Comparison of ENCODE assay signal across 19 cellular contexts in genomic region chr19:46737275-46737654, GRCh38. TPM values are rescaled to one million over a fixed set of nuclear protein-coding genes. Genes with fewer than 3 reads are reported as not detected.
A peak's percentile ranks its signal among the peaks of the same experiment; 100 is the strongest.
DNase-seq lines count a peak whose midpoint lies in the region; ATAC-seq and TF ChIP-seq lines count a peak whose summit lies in the region.
"Had no signal": no experiment of that assay in that cellular context is flagged by ENCODE, and none has a peak within 500 bp of the region (broad histone marks: within the 10 kb centered on the region; RNA-seq: fewer than 3 reads in every experiment).

No MANE protein-coding gene starts in this region.

- H3K9me3 ChIP-seq in heart left ventricle = no peaks in the 10 kb centered on the region
- H3K9me3 ChIP-seq in adipocyte (ENCODE audit: control insufficient read depth, low read length) = no peaks in the 10 kb centered on the region
- H3K9me3 ChIP-seq in uterus = no peaks in the 10 kb centered on the region
- H3K9me3 ChIP-seq: BE2C, SJSA1 had no signal

- TF ChIP-seq CTCF in heart left ventricle (IDR thresholded peaks at IDR 0.05) = no peak
- no peak for TF ChIP-seq CTCF in uterus (IDR thresholded peaks at IDR 0.05)

- H3K27ac ChIP-seq in heart left ventricle = peak overlapping the region in 9 of 12 donors; percentile 4 to 63 (median 39)
- peak overlapping the region; percentile 13 to 28 for H3K27ac ChIP-seq in uterus
- H3K27ac ChIP-seq: SJSA1 had no signal

- H3K4me3 ChIP-seq in heart left ventricle (no peak overlapping the region), adipocyte (ENCODE audit: low read length) (no peak overlapping the region), uterus (no peak overlapping the region)
- H3K4me3 ChIP-seq: SJSA1 had no signal

- TF ChIP-seq POLR2A in heart left ventricle (IDR thresholded peaks at IDR 0.05) (no peak), uterus (IDR thresholded peaks at IDR 0.05) (no peak)

- DNase-seq in heart left ventricle (peak in 2 of 5 donors; percentile 26 to 51), Right ventricle myocardium superior (no peak), adipocyte (ENCODE audit: low read depth) (no peak), left lobe of liver (ENCODE audit: low spot score) (no peak), uterus (no peak), HK-2 (ENCODE audit: unreplicated experiment) (no peak), NCI-H128 (lab: John Stamatoyannopoulos, UW; ENCODE audit: unreplicated experiment) (no peak)
- DNase-seq: activated B cell treated with CpG ODN at 0.5 μM for 24 hours; activated CD4-positive, alpha-beta memory T cell treated with anti-CD3 and anti-CD28 coated beads for 36 hours; activated T-cell treated with anti-CD3 and anti-CD28 coated beads for 4 hours; foreskin melanocyte; KBM-7; NCI-H187; NCI-H345; PC-3; stimulated activated CD4-positive, alpha-beta T cell treated with anti-CD3 and anti-CD28 coated beads, Interleukin-4, amount 100 ng/mL, for 4 hours had no signal

- H3K9ac ChIP-seq in adipocyte (ENCODE audit: low read length) = peak overlapping the region; percentile 3

- H3K4me1 ChIP-seq in heart left ventricle (peaks cover 3 to 93% (median 55%) of the 10 kb centered on the region in 12 donors), adipocyte (ENCODE audit: control insufficient read depth, insufficient read depth, low read length) (peaks cover 13% of the 10 kb centered on the region), uterus (peaks cover 0 to 6% of the 10 kb centered on the region in 2 donors)

- H3K27me3 ChIP-seq in heart left ventricle (no peaks in the 10 kb centered on the region), adipocyte (replicated peaks; ENCODE audit: control insufficient read depth, insufficient read depth, low read length) (no peaks in the 10 kb centered on the region), uterus (no peaks in the 10 kb centered on the region)
- H3K27me3 ChIP-seq: BE2C, SJSA1 had no signal

- WGBS in heart left ventricle, 4 donors = 37 to 50% (median 40%) methylated on average over 7 of the region's 7 CpGs

- ATAC-seq in heart left ventricle (no peak), Right ventricle myocardium superior (ENCODE audit: poor library complexity) (no peak), left lobe of liver (peak; percentile 21), HG02610 (IDR thresholded peaks at IDR 0.05; ENCODE audit: unreplicated experiment) (no peak)
- ATAC-seq: PC-3 had no signal

- H3K36me3 ChIP-seq in heart left ventricle (peaks cover 0 to 68% (median 45%) of the 10 kb centered on the region in 9 donors), adipocyte (ENCODE audit: control insufficient read depth, insufficient read depth, low read length, severe bottlenecking) (peaks cover 42% of the 10 kb centered on the region), uterus (no peaks in the 10 kb centered on the region)

- intact Hi-C loops in heart left ventricle (cut with DNase I) (loop anchor here in 1 of 10 donors (5.0 kb wide), 1 partner anchor 40 kb away; no protein-coding TSS in a partner anchor), Right ventricle myocardium superior (cut with DNase I) (loop anchor here (10.0 kb wide), 1 partner anchor 132 kb away; the partner anchor contains the start of gene CALM3), uterus (cut with DNase I; ENCODE audit: low total_unique reads) (no loop called here)

RNA-seq across cellular contexts. Expression of gene FKRP, which starts 8.6 kb away (rescaled TPM):
- total RNA-seq in heart left ventricle (10 to 100 TPM; 13.9 to 25.1 (median 19.8) TPM), Right ventricle myocardium superior (13.9 TPM), left lobe of liver (6.6 TPM), uterus (100 to 1,000 TPM in 1 of 4 donors, 10 to 100 TPM in 2, 1 to 10 TPM in 1; 7.4 to 154 (median 22.1) TPM)
- polyA plus RNA-seq in heart left ventricle = 10 to 100 TPM; 14.4 to 20.7 TPM

RNA-seq across cellular contexts. Expression of gene STRN4, which starts 9.0 kb away (rescaled TPM):
- total RNA-seq in heart left ventricle (10 to 100 TPM; 41.0 to 93.6 (median 53.7) TPM), Right ventricle myocardium superior (38.4 TPM), left lobe of liver (24.1 TPM), uterus (100 to 1,000 TPM in 1 of 4 donors, 10 to 100 TPM in 3; 55.1 to 109 (median 81.8) TPM)
- 10 to 100 TPM; 42.2 to 89.6 TPM for polyA plus RNA-seq in heart left ventricle

RNA-seq across cellular contexts. Expression of gene PRKD2, which starts 20.4 kb away (rescaled TPM):
- total RNA-seq in heart left ventricle (10 to 100 TPM in 7 of 9 donors, 1 to 10 TPM in 2; 8.4 to 32.8 (median 13.2) TPM), Right ventricle myocardium superior (10.1 TPM), left lobe of liver (13.7 TPM), uterus (10 to 100 TPM; 30.8 to 85.7 (median 41.7) TPM)
- 10 to 100 TPM; 10.6 to 12.1 TPM for polyA plus RNA-seq in heart left ventricle

RNA-seq across cellular contexts. Expression of gene SLC1A5, which starts 51.1 kb away (rescaled TPM):
- 10 to 100 TPM in 4 of 9 donors, 1 to 10 TPM in 5; 3.7 to 22.4 (median 8.9) TPM for total RNA-seq in heart left ventricle
- polyA plus RNA-seq in heart left ventricle = 10 to 100 TPM in 1 of 2 donors, 1 to 10 TPM in 1; 3.8 to 21.5 TPM
- 7.0 TPM for total RNA-seq in Right ventricle myocardium superior
- 3.8 TPM for total RNA-seq in left lobe of liver
- total RNA-seq in uterus = 10 to 100 TPM; 13.8 to 78.0 (median 32.4) TPM
